8 cellular contexts compared by ENCODE assay signal in the genomic region with DNA sequence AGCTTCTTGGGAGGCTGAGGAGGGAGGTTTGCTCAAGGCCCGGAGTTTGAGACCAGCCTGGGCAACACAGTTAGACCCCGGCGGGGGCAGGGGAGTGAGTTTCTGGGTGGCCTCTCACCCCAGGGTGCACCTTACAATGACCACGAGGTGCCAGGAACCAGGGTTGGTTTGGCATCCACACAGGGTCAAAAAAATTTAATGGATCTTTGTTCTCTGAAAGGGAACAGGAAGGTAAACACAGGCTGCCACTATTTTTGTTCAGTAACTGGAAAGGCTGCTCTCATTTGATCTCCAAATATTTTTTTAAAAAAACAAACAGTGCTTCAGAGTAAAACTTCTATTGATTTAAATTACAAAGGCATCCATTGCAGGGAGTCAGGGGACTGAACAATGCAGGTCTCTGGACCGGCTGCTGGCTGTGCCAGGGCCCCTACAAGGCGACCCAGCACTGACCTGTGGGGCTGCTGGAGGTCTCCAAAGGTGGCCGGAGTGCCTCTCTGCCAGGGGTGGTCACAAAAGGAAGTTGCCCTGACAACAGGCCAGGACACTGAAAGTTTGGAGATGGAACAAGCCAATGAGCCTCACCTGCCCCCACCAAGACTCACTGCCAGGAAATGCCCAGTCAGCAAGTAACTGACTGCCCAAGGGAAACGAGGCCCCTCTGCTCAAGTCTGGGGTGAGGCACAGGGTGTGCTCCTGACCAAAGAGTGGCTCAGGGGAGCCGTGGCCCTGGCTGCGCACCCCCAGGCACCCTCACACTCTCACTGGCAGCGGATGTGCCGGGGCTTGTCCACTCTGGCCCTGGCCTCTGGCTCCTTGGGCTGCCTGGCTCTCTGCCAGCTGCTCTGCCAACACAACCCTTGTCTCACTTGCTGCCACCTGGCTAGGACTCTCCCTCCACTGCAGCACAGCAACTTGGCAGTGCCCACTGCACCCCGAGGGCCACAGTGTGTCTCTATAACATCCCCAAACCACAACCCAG. TPM values are rescaled to one million over a fixed set of nuclear protein-coding genes. Genes with fewer than 3 reads are reported as not detected.
DNase-seq lines count a peak whose midpoint lies in the region; ATAC-seq and TF ChIP-seq lines count a peak whose summit lies in the region.

No MANE protein-coding gene starts in this region.

- H3K36me3 ChIP-seq in Peyer's patch (peaks cover 0 to 85% (median 0%) of the 10 kb centered on the region in 3 donors), prostate gland (peaks cover 0 to 8% of the 10 kb centered on the region in 2 donors)

- peak overlapping the region in 3 of 4 donors; percentile 17 to 62 (median 43) for H3K27ac ChIP-seq in Peyer's patch
- peak overlapping the region; percentile 94 to 95 for H3K27ac ChIP-seq in prostate gland

- ATAC-seq in GM21367 (IDR thresholded peaks at IDR 0.05; ENCODE audit: unreplicated experiment) (no peak), HG03196 (IDR thresholded peaks at IDR 0.05; ENCODE audit: unreplicated experiment) (no peak)

- H3K27me3 ChIP-seq in Peyer's patch (no peaks in the 10 kb centered on the region), prostate gland (replicated peaks; ENCODE audit: insufficient read depth) (no peaks in the 10 kb centered on the region)

- H3K4me1 ChIP-seq in Peyer's patch (no peaks in the 10 kb centered on the region), prostate gland (replicated peaks) (peaks cover 33% of the 10 kb centered on the region)

- DNase-seq in DMS153 treated with DMSO at 0.1 percent for 48 hours (lab: John Stamatoyannopoulos, UW; ENCODE audit: unreplicated experiment): peak; percentile 64
- DNase-seq in Peyer's patch: peak in 1 of 3 donors; percentile 13
- DNase-seq in globus pallidus (ENCODE audit: low spot score): peak; percentile 58
- peak; percentile 89 for DNase-seq in prostate gland (ENCODE audit: low spot score)
- DNase-seq in AML-193 (lab: John Stamatoyannopoulos, UW): no peak
- no peak for DNase-seq in CD1c-positive myeloid dendritic cell (ENCODE audit: extremely low spot score)

- H3K4me3 ChIP-seq in Peyer's patch (no peak overlapping the region), prostate gland (no peak overlapping the region)

- H3K9me3 ChIP-seq in Peyer's patch (no peaks in the 10 kb centered on the region), prostate gland (no peaks in the 10 kb centered on the region)

- intact Hi-C loops in prostate gland (cut with DNase I): loop anchor here (5.0 kb wide), 1 partner anchor 143 kb away; no protein-coding TSS in a partner anchor

- WGBS in prostate gland: 22% methylated on average over 13 of the region's 13 CpGs

- TF ChIP-seq CTCF in Peyer's patch (IDR thresholded peaks at IDR 0.05): no peak
- peak in 1 of 4 experiments; percentile 7 for TF ChIP-seq CTCF in prostate gland (IDR thresholded peaks at IDR 0.05)

- TF ChIP-seq POLR2A in Peyer's patch (IDR thresholded peaks at IDR 0.05): no peak
- TF ChIP-seq POLR2A in prostate gland (IDR thresholded peaks at IDR 0.05): no peak

RNA-seq across cellular contexts. Expression of gene ARFGAP3, which starts 51.8 kb away (rescaled TPM):
- total RNA-seq in Peyer's patch (10 to 100 TPM; 31.4 to 87.0 (median 57.8) TPM), prostate gland (100 to 1,000 TPM in 1 of 2 donors, 10 to 100 TPM in 1; 92.9 to 127 TPM)

Comparison
In these comparisons a context has a peak if more than half of its experiments do, and no peak if none do; other contexts are left out.
1. DNase-seq: peak in DMS153 treated with DMSO at 0.1 percent for 48 hours (single experiment), globus pallidus (single experiment) and prostate gland (single experiment); none in AML-193 (0 of 2) and CD1c-positive myeloid dendritic cell (single experiment).